ENCODE assay signal across 10 cellular contexts in the genomic region with DNA sequence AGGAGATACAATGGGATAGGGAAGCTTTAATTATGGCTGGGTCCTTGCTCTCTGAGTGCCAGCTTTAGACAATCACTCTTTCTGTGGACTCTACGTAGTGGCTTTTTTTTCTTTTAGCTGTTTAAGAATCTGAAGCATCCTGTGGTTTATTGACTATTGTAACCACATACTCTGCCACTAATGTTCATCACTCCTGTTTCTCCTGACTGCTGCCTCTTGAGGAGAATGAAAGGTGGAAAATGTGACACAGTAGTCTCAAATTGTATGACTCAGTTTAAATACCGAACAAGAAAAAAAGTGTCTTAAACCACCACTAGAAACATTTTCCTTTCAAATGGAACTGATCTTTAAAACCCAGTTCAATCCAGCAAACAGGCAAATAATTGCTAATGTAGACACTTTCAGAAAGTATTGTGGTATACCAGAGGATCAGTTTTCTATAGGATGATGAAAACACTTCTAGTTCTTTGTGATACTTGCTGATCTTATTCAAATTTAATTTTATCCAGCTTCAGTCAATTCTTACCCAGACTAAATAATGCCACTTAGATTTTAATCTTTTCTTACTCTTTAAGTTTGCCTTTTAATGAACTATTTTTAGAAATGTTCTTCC.
DNase-seq lines count a peak whose midpoint lies in the region; ATAC-seq and TF ChIP-seq lines count a peak whose summit lies in the region.
"Had no signal": no experiment of that assay in that cellular context is flagged by ENCODE, and none has a peak within 500 bp of the region (broad histone marks: within the 10 kb centered on the region; RNA-seq: fewer than 3 reads in every experiment).

No MANE protein-coding gene starts in this region.

- no peak overlapping the region for H3K4me3 ChIP-seq in choroid plexus epithelial cell (ENCODE audit: low read depth, low read length)

- no peak for TF ChIP-seq CTCF in choroid plexus epithelial cell (conservative IDR thresholded peaks at IDR 0.05; ENCODE audit: low read depth, low read length)

- DNase-seq in DMS79 treated with DMSO at 0.1 percent for 48 hours (lab: John Stamatoyannopoulos, UW): peak; percentile 13
- no peak for DNase-seq in DMS79 (lab: John Stamatoyannopoulos, UW)
- peak; percentile 95 for DNase-seq in NCI-H2107 treated with DMSO at 0.1 percent for 48 hours (lab: John Stamatoyannopoulos, UW; ENCODE audit: unreplicated experiment)
- peak; percentile 94 for DNase-seq in choroid plexus epithelial cell (ENCODE audit: low read depth)
- peak; percentile 99 for DNase-seq in renal cortical epithelial cell (ENCODE audit: low read depth)
- DNase-seq in D341Med (ENCODE audit: low spot score): no peak
- DNase-seq in activated CD8-positive, alpha-beta memory T cell treated with anti-CD3 and anti-CD28 coated beads, Interleukin-2, amount 50 U/mL, for 48 hours: no peak
- DNase-seq: 8988T, activated gamma-delta T cell had no signal

- ATAC-seq in HG03025 (IDR thresholded peaks at IDR 0.05; ENCODE audit: low FRiP score, unreplicated experiment): no peak

Comparison
In these comparisons a context has a peak if more than half of its experiments do, and no peak if none do; other contexts are left out.
1. DNase-seq: peak in DMS79 treated with DMSO at 0.1 percent for 48 hours (single experiment), NCI-H2107 treated with DMSO at 0.1 percent for 48 hours (single experiment), choroid plexus epithelial cell (single experiment) and renal cortical epithelial cell (single experiment); none in DMS79 (single experiment), D341Med (single experiment) and activated CD8-positive, alpha-beta memory T cell treated with anti-CD3 and anti-CD28 coated beads, Interleukin-2, amount 50 U/mL, for 48 hours (single experiment).